1 cellular context compared by ENCODE assay signal in genomic region chr1:184051485-184052193, GRCh38.
TF ChIP-seq lines count a peak whose summit lies in the region.

TSEN15 (plus strand) TSS chr1:184051730; CDS start chr1:184051756, 26 bp downstream.

TF ChIP-seq in HepG2, 621 proteins besides CTCF, POLR2A, EP300 and RAD21 (continued from another document and continues in another):
- TF ChIP-seq RNF219 (CRISPR knock-in tag; IDR thresholded peaks at IDR 0.05) (no peak), ZBTB38 (CRISPR knock-in tag; IDR thresholded peaks at IDR 0.05) (peak; percentile 91; the same call in 1 of the 2 replicates), ZGPAT (CRISPR knock-in tag; IDR thresholded peaks at IDR 0.05) (peak; percentile 88), CBFB (CRISPR knock-in tag; IDR thresholded peaks at IDR 0.05) (peak; percentile 57), ZNF484 (CRISPR knock-in tag; IDR thresholded peaks at IDR 0.05; ENCODE audit: borderline replicate concordance, low read depth) (peak; percentile 48; the same call in 1 of the 2 replicates), DNMT1 (CRISPR knock-in tag; IDR thresholded peaks at IDR 0.05) (peak; percentile 97), GMEB2 (CRISPR knock-in tag; IDR thresholded peaks at IDR 0.05; ENCODE audit: low read depth) (0 out of 2 replicates have a peak, but pooled peaks have one; percentile 53), TFDP1 (CRISPR knock-in tag; IDR thresholded peaks at IDR 0.05; ENCODE audit: borderline replicate concordance) (peak; percentile 89), FOXA1 (IDR thresholded peaks at IDR 0.05) (no peak), FOXA1 (CRISPR knock-in tag; IDR thresholded peaks at IDR 0.05) (peak; percentile 55; the same call in 1 of the 2 replicates), ZBTB40 (IDR thresholded peaks at IDR 0.05) (no peak), ZBTB40 (CRISPR knock-in tag; IDR thresholded peaks at IDR 0.05) (peak; percentile 90), RERE (CRISPR knock-in tag; IDR thresholded peaks at IDR 0.05; ENCODE audit: low read depth) (no peak; the same call in 1 of the 2 replicates), ZNF563 (CRISPR knock-in tag; IDR thresholded peaks at IDR 0.05) (peak; percentile 70; the same call in 1 of the 2 replicates), GMEB1 (CRISPR knock-in tag; IDR thresholded peaks at IDR 0.05; ENCODE audit: borderline replicate concordance) (peak; percentile 85), PHF5A (CRISPR knock-in tag; IDR thresholded peaks at IDR 0.05; ENCODE audit: low read depth, unreplicated experiment) (peak; percentile 85), ARID3A (IDR thresholded peaks at IDR 0.05; ENCODE audit: low read depth, low read length) (peak; percentile 65; the same call in 1 of the 2 replicates), BORCS8-MEF2B (CRISPR knock-in tag; IDR thresholded peaks at IDR 0.05) (peak; percentile 97), CENPX (CRISPR knock-in tag; IDR thresholded peaks at IDR 0.05) (no peak), ATF7-NPFF (CRISPR knock-in tag; IDR thresholded peaks at IDR 0.05; ENCODE audit: low read depth) (peak; percentile 96), PRDM4 (CRISPR knock-in tag; IDR thresholded peaks at IDR 0.05; ENCODE audit: borderline replicate concordance) (no peak; the same call in 1 of the 2 replicates)
